Comparison of ENCODE assay signal across 11 cellular contexts in the genomic region with DNA sequence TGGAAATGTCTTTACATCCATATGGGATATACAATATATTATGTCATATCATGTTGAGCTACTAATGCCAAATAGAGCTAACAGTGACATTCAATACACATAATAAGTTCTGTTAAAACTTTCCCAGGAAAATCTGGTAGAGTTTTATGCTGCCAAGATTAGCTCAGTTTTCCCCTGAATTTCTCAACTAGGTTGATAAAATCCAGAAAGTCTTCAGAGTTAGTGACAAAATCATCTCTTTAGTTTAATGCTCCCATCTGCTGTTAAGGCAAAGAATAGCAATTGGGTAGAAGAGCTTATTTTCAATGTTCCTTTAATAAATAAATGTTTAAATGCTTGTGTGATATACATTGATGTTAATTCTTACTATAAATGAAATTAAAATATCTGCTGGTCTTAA. TPM values are rescaled to one million over a fixed set of nuclear protein-coding genes. Genes with fewer than 3 reads are reported as not detected.
DNase-seq lines count a peak whose midpoint lies in the region; ATAC-seq and TF ChIP-seq lines count a peak whose summit lies in the region.
"Had no signal": no experiment of that assay in that cellular context is flagged by ENCODE, and none has a peak within 500 bp of the region (broad histone marks: within the 10 kb centered on the region; RNA-seq: fewer than 3 reads in every experiment).

No MANE protein-coding gene starts in this region.

- POLR2A ChIA-PET in Caco-2 (lab: Charles Lee): no interaction called here

- TF ChIP-seq CTCF in fibroblast of pulmonary artery (IDR thresholded peaks at IDR 0.05; ENCODE audit: low read length, missing control alignments) (peak; percentile 34), sigmoid colon (IDR thresholded peaks at IDR 0.05) (peak in 1 of 4 experiments; percentile 47), Caco-2 (IDR thresholded peaks at IDR 0.05; ENCODE audit: insufficient read depth in 1 of 2, low read depth in 1 of 2, low read length in 1 of 2, severe bottlenecking in 1 of 2, unreplicated experiment in 1 of 2) (peak in 1 of 2 experiments; percentile 5), GM13976 (IDR thresholded peaks at IDR 0.05; ENCODE audit: borderline replicate concordance, control extremely low read depth, extremely low read depth, insufficient read depth, missing control alignments) (no peak)

- H3K36me3 Mint-ChIP-seq in Caco-2 (ENCODE audit: insufficient read depth, unreplicated experiment): no peaks in the 10 kb centered on the region

- no peaks in the 10 kb centered on the region for H3K9me3 Mint-ChIP-seq in Caco-2 (ENCODE audit: unreplicated experiment)

- no peaks in the 10 kb centered on the region for H3K27me3 Mint-ChIP-seq in Caco-2 (ENCODE audit: insufficient read depth, unreplicated experiment)

- DNase-seq in EH (ENCODE audit: low read depth) (peak; percentile 68), RPMI7951 (ENCODE audit: low read depth) (peak; percentile 56), fibroblast of pulmonary artery (ENCODE audit: low read depth) (peak; percentile 64), sigmoid colon (no peak), Caco-2 (no peak), GM13976 (ENCODE audit: low spot score) (no peak), NCI-H226 (no peak)
- DNase-seq: activated CD4-positive, alpha-beta T cell treated with anti-CD3 and anti-CD28 coated beads, Interleukin-2, amount 50 U/mL, for 48 hours; cerebellar nuclear complex had no signal

- H3K9me3 ChIP-seq in sigmoid colon (no peaks in the 10 kb centered on the region), Caco-2 (no peaks in the 10 kb centered on the region)

- no peak overlapping the region for H3K4me3 Mint-ChIP-seq in Caco-2 (ENCODE audit: unreplicated experiment)

- in situ Hi-C loops in GM13976 (cut with MboI; ENCODE audit: low sequenced_read_pairs, unreplicated experiment): no loop called here

- TF ChIP-seq EP300 in sigmoid colon (IDR thresholded peaks at IDR 0.05): no peak

- no TSS peak for BruUV-seq in Caco-2 (replicated peaks; lab: Mats Ljungman, UMichigan)

- peak overlapping the region; percentile 57 to 91 (median 76) for H3K27ac ChIP-seq in sigmoid colon

- intact Hi-C loops in sigmoid colon (cut with DNase I): loop anchor here (2.0 kb wide), 1 partner anchor 457 kb away; no protein-coding TSS in a partner anchor
- intact Hi-C loops in Caco-2 (cut with micrococcal nuclease; ENCODE audit: unreplicated experiment): no loop called here

- no peak for ATAC-seq in HG03045 (IDR thresholded peaks at IDR 0.05; ENCODE audit: unreplicated experiment)

- TF ChIP-seq POLR2A in sigmoid colon (IDR thresholded peaks at IDR 0.05): no peak

- H3K27ac Mint-ChIP-seq in Caco-2 (ENCODE audit: unreplicated experiment): no peak overlapping the region

- H3K4me1 Mint-ChIP-seq in Caco-2 (ENCODE audit: low read depth, unreplicated experiment): peaks cover 1% of the 10 kb centered on the region

- CTCF ChIA-PET in Caco-2 (lab: Charles Lee): interaction anchor here (0.5 to 0.6 kb wide), 3 partner anchors 37 to 412 kb away, joined by 3 read pairs; no protein-coding TSS in a partner anchor

- H3K27me3 ChIP-seq in sigmoid colon (no peaks in the 10 kb centered on the region), Caco-2 (replicated peaks; ENCODE audit: control insufficient read depth, insufficient read depth, low read length) (no peaks in the 10 kb centered on the region)

- H3K4me1 ChIP-seq in sigmoid colon (peaks cover 0 to 80% (median 50%) of the 10 kb centered on the region in 4 donors), Caco-2 (no peaks in the 10 kb centered on the region)

- peak overlapping the region; percentile 8 for H3K4me3 ChIP-seq in fibroblast of pulmonary artery (replicated peaks; ENCODE audit: low read depth, low read length)
- no peak overlapping the region for H3K4me3 ChIP-seq in sigmoid colon
- no peak overlapping the region for H3K4me3 ChIP-seq in Caco-2 (ENCODE audit: low read depth, low read length)

- peaks cover 14 to 45% (median 26%) of the 10 kb centered on the region in 4 donors for H3K36me3 ChIP-seq in sigmoid colon
- no peaks in the 10 kb centered on the region for H3K36me3 ChIP-seq in Caco-2 (ENCODE audit: control insufficient read depth, insufficient read depth, low read length)

RNA-seq across cellular contexts. Expression of gene COL3A1, which starts 10.0 kb away (rescaled TPM):
- total RNA-seq in RPMI7951 (2014; rRNA removed; shearing (Covaris generic)): 33.6 and 39.9 TPM in 2 replicates
- total RNA-seq in sigmoid colon: 1,000 to 10,000 TPM in 1 of 4 donors, 100 to 1,000 TPM in 3; 183 to 1,567 (median 438) TPM
- 100 to 1,000 TPM in 1 of 3 donors, 10 to 100 TPM in 2; 29.1 to 294 (median 34.8) TPM for polyA plus RNA-seq in sigmoid colon
- 25.4 and 29.2 TPM in 2 replicates for total RNA-seq in Caco-2 (2022)
- total RNA-seq: H7 had no signal

Comparison
In these comparisons a context has a peak if more than half of its experiments do, and no peak if none do; other contexts are left out.
1. DNase-seq: peak in EH (single experiment), RPMI7951 (single experiment) and fibroblast of pulmonary artery (single experiment); none in sigmoid colon (single experiment), Caco-2 (0 of 2), GM13976 (single experiment) and NCI-H226 (single experiment).